ENCODE assay signal across 8 cellular contexts in the genomic region with DNA sequence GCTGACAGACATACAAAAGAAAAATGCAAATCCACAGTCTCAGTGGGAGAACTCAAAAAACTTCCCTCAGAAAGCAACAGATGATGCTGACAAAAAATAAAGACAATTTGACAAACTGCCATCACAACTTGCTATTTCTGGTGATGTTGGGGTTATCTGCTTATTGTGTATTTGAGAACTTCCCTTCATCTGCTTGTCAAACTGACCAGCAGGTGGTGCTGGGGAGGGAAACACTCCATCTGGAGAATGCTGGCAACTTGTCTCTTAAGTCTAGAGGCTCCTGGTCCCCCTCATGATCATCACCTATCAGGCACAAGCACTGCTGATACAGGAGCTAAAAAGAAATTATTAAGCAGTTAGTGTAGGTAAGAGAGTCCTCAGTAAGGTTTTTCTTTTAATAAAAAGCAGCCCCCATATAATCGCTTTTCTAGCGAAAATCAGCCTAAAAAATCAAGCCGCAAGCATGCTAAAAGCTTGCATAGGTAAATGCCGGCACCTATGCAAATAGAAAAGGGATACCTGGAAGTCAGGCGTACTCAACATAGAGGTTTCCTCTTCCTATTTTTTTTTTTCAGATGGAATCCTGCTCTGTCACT. TPM values are rescaled to one million over a fixed set of nuclear protein-coding genes. Genes with fewer than 3 reads are reported as not detected.
DNase-seq lines count a peak whose midpoint lies in the region; ATAC-seq and TF ChIP-seq lines count a peak whose summit lies in the region.

No MANE protein-coding gene starts in this region.

- no peak overlapping the region for H3K4me3 Mint-ChIP-seq in CD8-positive, alpha-beta memory T cell
- no peak overlapping the region for H3K4me3 Mint-ChIP-seq in activated CD8-positive, alpha-beta T cell treated with anti-CD3 and anti-CD28 coated beads for 36 hours
- H3K4me3 Mint-ChIP-seq in neural progenitor cell: no peak overlapping the region

- H3K4me2 ChIP-seq in neural progenitor cell: no peak overlapping the region

- H3K4me1 ChIP-seq in CD8-positive, alpha-beta memory T cell (ENCODE audit: insufficient read depth, low read length): no peaks in the 10 kb centered on the region
- H3K4me1 ChIP-seq in neural progenitor cell: no peaks in the 10 kb centered on the region
- H3K4me1 ChIP-seq in thoracic aorta (ENCODE audit: control insufficient read depth in 1 of 2, low read depth in 2 of 2): peaks cover 0 to 9% of the 10 kb centered on the region in 2 donors

- H3K36me3 Mint-ChIP-seq in CD8-positive, alpha-beta memory T cell: peaks cover 0 to 2% (median 0%) of the 10 kb centered on the region in 3 donors
- no peaks in the 10 kb centered on the region for H3K36me3 Mint-ChIP-seq in activated CD8-positive, alpha-beta T cell treated with anti-CD3 and anti-CD28 coated beads for 36 hours (ENCODE audit: low read depth)
- no peaks in the 10 kb centered on the region for H3K36me3 Mint-ChIP-seq in neural progenitor cell

- peaks cover 9% of the 10 kb centered on the region in 3 donors for H3K4me1 Mint-ChIP-seq in CD8-positive, alpha-beta memory T cell
- H3K4me1 Mint-ChIP-seq in activated CD8-positive, alpha-beta T cell treated with anti-CD3 and anti-CD28 coated beads for 36 hours (ENCODE audit: low read depth): peaks cover 3% of the 10 kb centered on the region
- no peaks in the 10 kb centered on the region for H3K4me1 Mint-ChIP-seq in neural progenitor cell

- TF ChIP-seq CTCF in activated CD8-positive, alpha-beta T cell treated with anti-CD3 and anti-CD28 coated beads for 36 hours (IDR thresholded peaks at IDR 0.05): peak; percentile 76
- TF ChIP-seq CTCF in epithelial cell of proximal tubule (conservative IDR thresholded peaks at IDR 0.05; ENCODE audit: low read depth, low read length): peak; percentile 85
- TF ChIP-seq CTCF in neural progenitor cell (IDR thresholded peaks at IDR 0.05): peak; percentile 71
- TF ChIP-seq CTCF in thoracic aorta (IDR thresholded peaks at IDR 0.05): peak; percentile 53

- DNase-seq in CD8-positive, alpha-beta memory T cell: peak; percentile 50 to 77 (median 57)
- DNase-seq in NCI-H2227 (lab: John Stamatoyannopoulos, UW; ENCODE audit: unreplicated experiment): peak; percentile 65
- peak; percentile 82 for DNase-seq in activated CD8-positive, alpha-beta T cell treated with anti-CD3 and anti-CD28 coated beads for 36 hours
- peak; percentile 10 for DNase-seq in epithelial cell of proximal tubule (ENCODE audit: low read depth)
- peak; percentile 56 for DNase-seq in neural progenitor cell (ENCODE audit: low spot score)
- no peak for DNase-seq in thoracic aorta (ENCODE audit: low spot score)
- no peak for DNase-seq in NCI-H510A (lab: John Stamatoyannopoulos, UW)

- H3K27me3 Mint-ChIP-seq in CD8-positive, alpha-beta memory T cell: peaks cover 29 to 50% of the 10 kb centered on the region in 2 donors
- H3K27me3 Mint-ChIP-seq in activated CD8-positive, alpha-beta T cell treated with anti-CD3 and anti-CD28 coated beads for 36 hours: peaks cover 31% of the 10 kb centered on the region
- H3K27me3 Mint-ChIP-seq in neural progenitor cell (ENCODE audit: insufficient read depth, low read depth): peaks cover 4% of the 10 kb centered on the region

- no peak overlapping the region for H2AFZ ChIP-seq in neural progenitor cell (replicated peaks)

- intact Hi-C loops in activated CD8-positive, alpha-beta T cell treated with anti-CD3 and anti-CD28 coated beads for 36 hours (cut with micrococcal nuclease): loop anchor here (5.0 kb wide), 2 partner anchors 40 to 60 kb away; no protein-coding TSS in a partner anchor

- H3K27me3 ChIP-seq in CD8-positive, alpha-beta memory T cell (ENCODE audit: insufficient read depth, low read length, poor library complexity, severe bottlenecking): no peaks in the 10 kb centered on the region
- H3K27me3 ChIP-seq in neural progenitor cell: peaks cover 20% of the 10 kb centered on the region
- H3K27me3 ChIP-seq in thoracic aorta (replicated peaks; ENCODE audit: insufficient read depth): no peaks in the 10 kb centered on the region

- H3K4me3 ChIP-seq in CD8-positive, alpha-beta memory T cell (ENCODE audit: low read length): no peak overlapping the region
- H3K4me3 ChIP-seq in epithelial cell of proximal tubule (ENCODE audit: low read depth, low read length) (no peak overlapping the region), neural progenitor cell (no peak overlapping the region), thoracic aorta (no peak overlapping the region)

- POLR2A ChIA-PET in CD8-positive, alpha-beta memory T cell (lab: Charles Lee): no interaction called here
- POLR2A ChIA-PET in activated CD8-positive, alpha-beta T cell treated with anti-CD3 and anti-CD28 coated beads for 36 hours (lab: Charles Lee): no interaction called here

- ATAC-seq in GM21367 (IDR thresholded peaks at IDR 0.05; ENCODE audit: unreplicated experiment) (peak; percentile 32), thoracic aorta (ENCODE audit: insufficient number of reproducible peaks, low FRiP score, low read depth) (no peak)
- ATAC-seq in activated CD8-positive, alpha-beta T cell treated with anti-CD3 and anti-CD28 coated beads for 36 hours: peak; percentile 80

- CTCF ChIA-PET in CD8-positive, alpha-beta memory T cell (lab: Charles Lee): interaction anchor here (0.7 to 3.5 kb wide), 9 partner anchors 9 to 74 kb away, joined by 3 to 23 read pairs (median 5); a partner anchor contains a TSS
- CTCF ChIA-PET in activated CD8-positive, alpha-beta T cell treated with anti-CD3 and anti-CD28 coated beads for 36 hours (lab: Charles Lee): interaction anchor here (0.7 to 6.0 kb wide), 16 partner anchors 9 to 90 kb away, joined by 3 to 52 read pairs (median 4); a partner anchor contains a TSS

- no peaks in the 10 kb centered on the region for H3F3A ChIP-seq in neural progenitor cell (ENCODE audit: low read depth)

- H3K9me3 Mint-ChIP-seq in CD8-positive, alpha-beta memory T cell: no peaks in the 10 kb centered on the region
- no peaks in the 10 kb centered on the region for H3K9me3 Mint-ChIP-seq in activated CD8-positive, alpha-beta T cell treated with anti-CD3 and anti-CD28 coated beads for 36 hours
- H3K9me3 Mint-ChIP-seq in neural progenitor cell: peaks cover 4% of the 10 kb centered on the region

- H3K9ac ChIP-seq in neural progenitor cell: no peak overlapping the region

- no peak overlapping the region for H3K27ac Mint-ChIP-seq in CD8-positive, alpha-beta memory T cell
- no peak overlapping the region for H3K27ac Mint-ChIP-seq in activated CD8-positive, alpha-beta T cell treated with anti-CD3 and anti-CD28 coated beads for 36 hours
- no peak overlapping the region for H3K27ac Mint-ChIP-seq in neural progenitor cell

- no peak overlapping the region for H3K27ac ChIP-seq in CD8-positive, alpha-beta memory T cell (ENCODE audit: low read depth, low read length)
- H3K27ac ChIP-seq in neural progenitor cell (no peak overlapping the region), thoracic aorta (no peak overlapping the region)

- H3K79me2 ChIP-seq in neural progenitor cell (ENCODE audit: low read depth): no peaks in the 10 kb centered on the region

- no peaks in the 10 kb centered on the region for H3K36me3 ChIP-seq in CD8-positive, alpha-beta memory T cell (ENCODE audit: insufficient read depth, low read length)
- H3K36me3 ChIP-seq in neural progenitor cell (no peaks in the 10 kb centered on the region), thoracic aorta (no peaks in the 10 kb centered on the region)

- H4K20me1 ChIP-seq in neural progenitor cell (ENCODE audit: low read depth): no peaks in the 10 kb centered on the region

- no peaks in the 10 kb centered on the region for H3K9me3 ChIP-seq in CD8-positive, alpha-beta memory T cell (ENCODE audit: low read length)
- H3K9me3 ChIP-seq in neural progenitor cell (ENCODE audit: low read depth) (no peaks in the 10 kb centered on the region), thoracic aorta (no peaks in the 10 kb centered on the region)

RNA-seq across cellular contexts. Expression of a gene that starts 9.8 kb away (rescaled TPM):
- 10 to 100 TPM; 40.9 to 46.5 TPM for total RNA-seq in CD8-positive, alpha-beta memory T cell
- 0.12 TPM for polyA plus RNA-seq in CD8-positive, alpha-beta memory T cell
- total RNA-seq in activated CD8-positive, alpha-beta T cell treated with anti-CD3 and anti-CD28 coated beads for 36 hours: 10 to 100 TPM; 18.2 to 18.3 TPM
- total RNA-seq in epithelial cell of proximal tubule (16.5 and 17.4 TPM in 2 replicates), neural progenitor cell (ENCODE audit: low replicate concordance) (9.6 and 13.1 TPM in 2 replicates), thoracic aorta (1 to 10 TPM in 1 of 2 donors, not detected in 1; 2.1 TPM)

RNA-seq across cellular contexts. Expression of a gene that starts 11.1 kb away (rescaled TPM):
- total RNA-seq in CD8-positive, alpha-beta memory T cell: not detected
- polyA plus RNA-seq in CD8-positive, alpha-beta memory T cell: not detected
- total RNA-seq in activated CD8-positive, alpha-beta T cell treated with anti-CD3 and anti-CD28 coated beads for 36 hours: not detected
- total RNA-seq in epithelial cell of proximal tubule (not detected in 2 replicates), neural progenitor cell (ENCODE audit: low replicate concordance) (not detected in 2 replicates), thoracic aorta (not detected)

RNA-seq across cellular contexts. Expression of a gene that starts 45.4 kb away (rescaled TPM):
- 10 to 100 TPM; 71.1 to 73.5 TPM for total RNA-seq in CD8-positive, alpha-beta memory T cell
- 31.7 TPM for polyA plus RNA-seq in CD8-positive, alpha-beta memory T cell
- total RNA-seq in activated CD8-positive, alpha-beta T cell treated with anti-CD3 and anti-CD28 coated beads for 36 hours: 10 to 100 TPM; 71.8 to 74.5 TPM
- total RNA-seq in epithelial cell of proximal tubule: 36.8 and 44.7 TPM in 2 replicates
- total RNA-seq in neural progenitor cell (ENCODE audit: low replicate concordance): 31.0 and 32.7 TPM in 2 replicates
- 10 to 100 TPM; 23.6 to 35.6 TPM for total RNA-seq in thoracic aorta

Comparison
In these comparisons a context has a peak if more than half of its experiments do, and no peak if none do; other contexts are left out.
1. DNase-seq: peak in CD8-positive, alpha-beta memory T cell (5 of 5), NCI-H2227 (single experiment), activated CD8-positive, alpha-beta T cell treated with anti-CD3 and anti-CD28 coated beads for 36 hours (single experiment), epithelial cell of proximal tubule (single experiment) and neural progenitor cell (single experiment); none in thoracic aorta (single experiment) and NCI-H510A (single experiment).
2. Peak in every context shown above with its lines, with median percentiles within 50 percentile points of each other: CTCF ChIP-seq.